Comparison of ENCODE assay signal across 12 cellular contexts in genomic region chr16:1908983-1909382, GRCh38. TPM values are rescaled to one million over a fixed set of nuclear protein-coding genes. Genes with fewer than 3 reads are reported as not detected.
DNase-seq lines count a peak whose midpoint lies in the region; FAIRE-seq and TF ChIP-seq lines count a peak whose summit lies in the region.
"Had no signal": no experiment of that assay in that cellular context is flagged by ENCODE, and none has a peak within 500 bp of the region (broad histone marks: within the 10 kb centered on the region; RNA-seq: fewer than 3 reads in every experiment).

No MANE protein-coding gene starts in this region.

- BruUV-seq in PC-9 (replicated peaks; lab: Mats Ljungman, UMichigan), result no TSS peak

- H3K4me1 ChIP-seq in PC-9 (replicated peaks; ENCODE audit: insufficient read depth), result peaks cover 36% of the 10 kb centered on the region
- H3K4me1 ChIP-seq: Caco-2 had no signal

- no peak overlapping the region for H3K4me2 ChIP-seq in PC-9

- CTCF ChIA-PET in PC-9 (lab: Charles Lee), result no interaction called here

- TF ChIP-seq CTCF in PC-9 (conservative IDR thresholded peaks at IDR 0.05), result no peak

- H3K36me3 ChIP-seq in H7 (replicated peaks; ENCODE audit: control insufficient read depth, insufficient read depth, low read length) (no peaks in the 10 kb centered on the region), PC-9 (ENCODE audit: low read depth) (no peaks in the 10 kb centered on the region)

- H4K20me1 ChIP-seq in PC-9 (ENCODE audit: insufficient read depth), result no peaks in the 10 kb centered on the region

- no peak for FAIRE-seq in RCC 7860 (lab: Jason Lieb, UNC)

- no peak overlapping the region for H2AFZ ChIP-seq in PC-9

- H3K27me3 ChIP-seq in H7 (ENCODE audit: control insufficient read depth, insufficient read depth, low read length) (peaks cover 6% of the 10 kb centered on the region; the same call in 1 of the 2 replicates), PC-9 (ENCODE audit: insufficient read depth, low read depth) (peaks cover 2% of the 10 kb centered on the region; the same call in 1 of the 2 replicates)

- H3K27ac ChIP-seq in PC-9, result no peak overlapping the region

- peaks cover 3% of the 10 kb centered on the region; the same call in 1 of the 2 replicates for H3F3A ChIP-seq in PC-9 (ENCODE audit: insufficient read depth, low read depth)

- H3K79me2 ChIP-seq in PC-9 (ENCODE audit: low read depth), result no peaks in the 10 kb centered on the region

- no peaks in the 10 kb centered on the region for H3K9me2 ChIP-seq in PC-9 (ENCODE audit: insufficient read depth)

- no peak overlapping the region for H3K4me3 ChIP-seq in H7 (ENCODE audit: insufficient read depth, low read depth, low read length)
- no peak overlapping the region for H3K4me3 ChIP-seq in PC-9

- POLR2A ChIA-PET in PC-9 (lab: Charles Lee; ENCODE audit: unreplicated experiment), result interaction anchor here (0.5 kb wide), 1 partner anchor 129 kb away, joined by 3 read pairs; no protein-coding TSS in a partner anchor

- DNase-seq in 8988T (peak; percentile 18), H7 (peak; percentile 55), iPS-NIHi11 (ENCODE audit: low spot score) (peak; percentile 15), retina (peak; percentile 24), RCC 7860 (ENCODE audit: low spot score) (no peak), HPDE6-E6E7 (ENCODE audit: extremely low spot score) (no peak), PC-9 (no peak)
- DNase-seq: Caco-2; CD8-positive, alpha-beta T cell had no signal

- H3K9me3 ChIP-seq in PC-9 (ENCODE audit: insufficient read depth, low read depth), result no peaks in the 10 kb centered on the region
- H3K9me3 ChIP-seq: Caco-2 had no signal

- intact Hi-C loops in PC-9 (cut with micrococcal nuclease; ENCODE audit: unreplicated experiment), result no loop called here

RNA-seq across cellular contexts. Expression of gene HS3ST6, which starts 9.2 kb away (rescaled TPM):
- not detected in 2 replicates for total RNA-seq in H7 (2014; rRNA removed; shearing (Covaris generic))
- total RNA-seq in PC-9 (2021), result not detected in 2 replicates
- total RNA-seq: A673; Caco-2; CD8-positive, alpha-beta T cell; H4; HT1080 had no signal

RNA-seq across cellular contexts. Expression of gene MSRB1, which starts 34.0 kb away (rescaled TPM):
- 13.2 and 16.1 TPM in 2 replicates for total RNA-seq in H7 (2014; rRNA removed; shearing (Covaris generic))
- total RNA-seq in PC-9 (2021), result 49.4 and 54.9 TPM in 2 replicates

RNA-seq across cellular contexts. Expression of gene MEIOB, which starts 37.0 kb away (rescaled TPM):
- 6.4 and 7.9 TPM in 2 replicates for total RNA-seq in H7 (2014; rRNA removed; shearing (Covaris generic))
- not detected in 2 replicates for total RNA-seq in PC-9 (2021)
- total RNA-seq: Caco-2; CD8-positive, alpha-beta T cell; HT1080 had no signal

RNA-seq across cellular contexts. Expression of gene RPL3L, which starts 45.5 kb away (rescaled TPM):
- 0.44 TPM in 1 of 2 replicates, not detected in the other for total RNA-seq in H7 (2014; rRNA removed; shearing (Covaris generic))
- total RNA-seq in PC-9 (2021), result 0.44 TPM in 1 of 2 replicates, not detected in the other
- total RNA-seq: A673; Caco-2; CD8-positive, alpha-beta T cell; H4; HT1080 had no signal

RNA-seq across cellular contexts. Expression of gene NDUFB10, which starts 50.4 kb away (rescaled TPM):
- total RNA-seq in H7 (2014; rRNA removed; shearing (Covaris generic)), result 305 and 403 TPM in 2 replicates
- 181 and 190 TPM in 2 replicates for total RNA-seq in PC-9 (2021)

Comparison
In these comparisons a context has a peak if more than half of its experiments do, and no peak if none do; other contexts are left out.
1. DNase-seq: peak in 8988T (single experiment), H7 (single experiment), iPS-NIHi11 (single experiment) and retina (single experiment); none in RCC 7860 (single experiment), HPDE6-E6E7 (single experiment) and PC-9 (0 of 2).